8 cellular contexts compared by ENCODE assay signal in genomic region chrX:46446727-46447378, GRCh38.
DNase-seq lines count a peak whose midpoint lies in the region; ATAC-seq and TF ChIP-seq lines count a peak whose summit lies in the region.

No MANE protein-coding gene starts in this region.

- H3K4me1 Mint-ChIP-seq in endothelial cell (ENCODE audit: unreplicated experiment) (peaks cover 4% of the 10 kb centered on the region), mesothelial cell of epicardium (peaks cover 6% of the 10 kb centered on the region)

- DNase-seq in COLO829 (ENCODE audit: low spot score), result peak; percentile 86
- DNase-seq in HPDE6-E6E7 (ENCODE audit: extremely low spot score), result peak; percentile 50
- peak; percentile 74 for DNase-seq in NOMO-1 treated with DMSO at 0.1 percent for 48 hours (lab: John Stamatoyannopoulos, UW; ENCODE audit: unreplicated experiment)
- peak; percentile 71 for DNase-seq in activated CD8-positive, alpha-beta memory T cell treated with anti-CD3 and anti-CD28 coated beads, Interleukin-2, amount 50 U/mL, for 24 hours (ENCODE audit: extremely low read depth)
- DNase-seq in endothelial cell (ENCODE audit: low spot score), result peak; percentile 82
- peak; percentile 61 to 73 for DNase-seq in mesothelial cell of epicardium (ENCODE audit: low spot score in 2 of 2, unreplicated experiment in 2 of 2)
- DNase-seq in stimulated activated CD8-positive, alpha-beta memory T cell treated with anti-CD3 and anti-CD28 coated beads, Interleukin-15, amount 100 ng/mL, for 4 hours (ENCODE audit: low read depth in 2 of 2), result peak; percentile 74 to 79

- H3K27me3 Mint-ChIP-seq in endothelial cell (ENCODE audit: unreplicated experiment), result peaks cover 9% of the 10 kb centered on the region
- H3K27me3 Mint-ChIP-seq in mesothelial cell of epicardium (ENCODE audit: low read depth), result no peaks in the 10 kb centered on the region

- H3K4me3 Mint-ChIP-seq in endothelial cell (ENCODE audit: unreplicated experiment), result peak overlapping the region; percentile 90
- peak overlapping the region; percentile 86 for H3K4me3 Mint-ChIP-seq in mesothelial cell of epicardium

- H3K36me3 Mint-ChIP-seq in endothelial cell (ENCODE audit: low read depth, unreplicated experiment) (peaks cover 3% of the 10 kb centered on the region), mesothelial cell of epicardium (peaks cover 8% of the 10 kb centered on the region)

- TF ChIP-seq CTCF in endothelial cell (IDR thresholded peaks at IDR 0.05; ENCODE audit: unreplicated experiment) (no peak), mesothelial cell of epicardium (IDR thresholded peaks at IDR 0.05; ENCODE audit: unreplicated experiment) (no peak)

- H3K27ac Mint-ChIP-seq in endothelial cell (ENCODE audit: unreplicated experiment) (peak overlapping the region; percentile 93), mesothelial cell of epicardium (peak overlapping the region; percentile 96)

- H3K9me3 Mint-ChIP-seq in endothelial cell (ENCODE audit: unreplicated experiment) (no peaks in the 10 kb centered on the region), mesothelial cell of epicardium (peaks cover 15% of the 10 kb centered on the region)

- peak; percentile 82 for ATAC-seq in GM19467 (IDR thresholded peaks at IDR 0.05; ENCODE audit: unreplicated experiment)

Comparison
In these comparisons a context has a peak if more than half of its experiments do, and no peak if none do; other contexts are left out.
1. Peak in every context shown above with its lines: DNase-seq and ATAC-seq.